ENCODE assay signal across 35 cellular contexts in the genomic region with DNA sequence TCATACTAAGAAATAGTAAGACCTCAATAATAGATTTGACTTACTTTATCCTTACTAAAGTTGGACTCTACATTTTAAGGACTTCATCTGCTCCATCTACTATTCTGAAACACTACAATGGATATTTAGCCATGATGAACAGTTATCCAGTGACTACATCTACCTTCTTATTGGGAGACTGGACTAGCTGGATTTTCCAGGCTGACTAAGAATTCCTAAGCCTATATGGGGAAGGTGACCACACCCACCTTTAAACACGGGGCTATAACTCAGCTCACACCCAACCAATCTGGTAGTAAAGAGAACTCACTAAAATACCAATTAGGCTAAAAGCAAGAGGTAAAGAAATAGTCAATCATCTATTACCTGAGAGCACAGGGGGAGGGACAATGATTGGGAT.
"Had no signal": no experiment of that assay in that cellular context is flagged by ENCODE, and none has a peak within 500 bp of the region (broad histone marks: within the 10 kb centered on the region; RNA-seq: fewer than 3 reads in every experiment).

No MANE protein-coding gene starts in this region.

- H3K27me3 ChIP-seq: MG63 had no signal

- H3K36me3 ChIP-seq: MG63 had no signal

- H3K4me3 ChIP-seq: MG63 had no signal

- H3K9ac ChIP-seq: KMS-11 had no signal

- H3K9me3 ChIP-seq: MG63 had no signal

- DNase-seq: Karpas-422, Kasumi-1, KG1, MG63, MM.1S, MV-4-11, NCI-H1048, NCI-H1092, NCI-H1092 treated with DMSO at 0.1 percent for 48 hours, NCI-H1105, NCI-H1105 treated with DMSO at 0.1 percent for 48 hours, NCI-H1417, NCI-H1417 treated with DMSO at 0.1 percent for 48 hours, NCI-H1436, NCI-H1436 treated with DMSO at 0.1 percent for 48 hours, NCI-H146, NCI-H1694, NCI-H1694 treated with DMSO at 0.1 percent for 48 hours, NCI-H187, NCI-H187 treated with DMSO at 0.1 percent for 48 hours, NCI-H1930, NCI-H2029, NCI-H2029 treated with DMSO at 0.1 percent for 48 hours, NCI-H2081, NCI-H2081 treated with DMSO at 0.1 percent for 48 hours, NCI-H2107, NCI-H2171, NCI-H2171 treated with DMSO at 0.1 percent for 48 hours, NCI-H2227 treated with DMSO at 0.1 percent for 48 hours, NCI-H226, NCI-H345, NCI-H446, NCI-H446 treated with DMSO at 0.1 percent for 48 hours, NCI-H510A had no signal

- H3K4me2 ChIP-seq: KMS-11 had no signal

- H3K27ac ChIP-seq: KMS-11 had no signal
